1 cellular context compared by ENCODE assay signal in the genomic region with DNA sequence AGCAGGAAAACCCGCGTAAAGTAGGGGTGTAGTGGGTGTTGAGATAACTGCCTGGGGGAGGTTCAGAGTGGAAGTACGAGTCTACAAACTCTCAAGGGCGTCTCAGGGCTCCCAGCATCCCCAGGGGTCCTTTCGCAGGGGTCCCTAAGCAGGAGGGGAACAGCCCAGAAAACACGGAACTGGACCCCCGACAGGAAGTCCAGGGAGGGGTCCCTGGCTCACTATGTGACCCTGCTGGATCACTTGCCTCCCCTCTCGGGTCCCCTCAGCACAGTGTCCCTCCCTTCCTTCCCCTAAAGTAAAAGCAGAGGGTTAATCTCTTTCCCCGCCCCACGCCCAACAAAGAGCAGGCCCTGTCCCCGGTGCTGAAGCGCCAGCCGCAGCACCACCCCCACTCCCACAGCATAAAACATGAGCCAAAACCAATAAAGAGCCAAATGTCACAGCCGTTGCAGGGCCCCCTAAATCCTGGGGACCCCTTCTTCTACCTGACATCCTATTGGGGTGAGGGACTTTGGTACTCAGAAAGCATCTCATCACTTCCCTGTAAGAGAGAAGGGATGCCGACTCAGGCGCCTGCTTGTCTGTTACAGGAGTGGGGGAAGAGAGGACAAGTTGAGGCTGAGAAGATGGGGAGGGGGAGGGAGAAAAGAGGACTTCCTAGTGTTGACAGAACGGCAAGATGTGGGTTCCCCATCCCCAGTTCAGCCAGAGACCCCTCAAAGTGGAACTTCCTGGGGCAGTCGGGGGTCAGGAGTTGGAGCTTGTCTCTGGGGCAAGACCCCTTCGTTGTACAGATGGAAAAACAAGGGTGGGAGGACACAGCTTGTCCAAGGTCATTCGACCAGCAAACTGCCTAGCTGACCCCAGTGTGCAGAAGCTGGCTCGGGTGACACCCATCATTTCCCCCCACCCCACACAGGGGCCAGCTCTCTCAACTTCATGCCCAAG.
TF ChIP-seq lines count a peak whose summit lies in the region.

No MANE protein-coding gene starts in this region.

TF ChIP-seq in K562, 482 proteins besides CTCF, POLR2A, EP300 and RAD21 (continued from another document and continues in another):
- TF ChIP-seq, protein P1, sequence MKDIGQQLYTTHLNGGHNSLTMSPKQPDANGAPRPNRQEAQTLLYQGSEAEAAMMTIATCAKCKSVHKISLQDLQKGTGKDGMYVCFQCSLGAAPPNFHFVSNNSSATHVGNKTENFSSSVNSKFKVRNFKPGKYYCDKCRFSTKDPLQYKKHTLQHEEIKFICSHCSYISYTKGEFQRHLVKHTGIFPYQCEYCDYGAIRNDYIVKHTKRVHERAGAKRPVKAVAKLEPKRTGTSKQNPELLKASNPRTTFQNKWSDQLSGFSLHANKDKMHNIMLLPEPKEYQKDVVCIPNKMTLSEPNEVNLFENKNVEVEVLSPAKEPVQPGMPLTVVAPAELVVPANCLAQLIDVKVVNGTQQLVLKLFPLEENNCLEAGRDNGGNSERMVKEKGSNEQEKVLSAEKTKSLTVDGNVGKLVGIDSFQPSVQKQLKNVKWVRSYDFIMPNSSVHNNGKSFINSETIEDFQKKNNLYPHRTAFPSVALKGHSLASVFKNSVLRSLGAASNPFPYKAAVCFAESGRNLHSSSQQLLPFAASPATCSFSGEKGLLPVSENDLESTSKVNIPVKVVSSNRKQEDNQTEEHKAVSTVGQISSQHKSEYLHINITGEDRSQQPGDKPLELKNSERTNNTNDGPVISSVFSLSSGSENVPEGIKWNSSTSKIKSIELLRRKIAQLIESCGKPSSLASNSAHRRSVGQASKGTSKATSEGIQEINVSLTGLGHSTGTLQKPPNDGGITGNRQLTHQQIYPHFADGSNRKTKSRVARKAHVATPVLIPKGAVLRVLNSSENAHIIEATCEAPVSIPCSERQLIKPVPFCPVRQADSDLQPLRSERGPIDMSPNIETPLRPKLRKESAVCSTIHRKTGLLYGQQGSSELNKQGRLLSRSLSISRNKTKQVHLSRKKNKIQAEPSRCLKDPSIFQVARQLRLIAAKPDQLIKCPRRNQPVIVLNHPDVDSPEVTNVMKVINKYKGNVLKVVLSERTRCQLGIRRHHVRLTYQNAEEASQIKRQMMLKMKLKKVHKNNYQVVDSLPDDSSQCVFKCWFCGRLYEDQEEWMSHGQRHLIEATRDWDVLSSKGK (CRISPR knock-in tag; IDR thresholded peaks at IDR 0.05): no peak
- TF ChIP-seq NCOA2 (IDR thresholded peaks at IDR 0.05; ENCODE audit: partially characterized antibody in 2 of 2) (no peak), BMI1 (IDR thresholded peaks at IDR 0.05; ENCODE audit: low read length) (no peak), SIRT6 (IDR thresholded peaks at IDR 0.05; ENCODE audit: low read depth, low read length) (no peak), FIP1L1 (IDR thresholded peaks at IDR 0.05; ENCODE audit: low read depth, low read length, poor library complexity, severe bottlenecking) (no peak), RHOXF2B (CRISPR knock-in tag; conservative IDR thresholded peaks at IDR 0.05) (no peak), ELF1 (tag; IDR thresholded peaks at IDR 0.05) (no peak), MYNN (IDR thresholded peaks at IDR 0.05) (no peak), MYNN (CRISPR knock-in tag; IDR thresholded peaks at IDR 0.05) (no peak), RNF219 (CRISPR knock-in tag; IDR thresholded peaks at IDR 0.05) (no peak), EZH2 (IDR thresholded peaks at IDR 0.05; ENCODE audit: borderline replicate concordance, low read depth, low read length) (no peak), SIN3A (IDR thresholded peaks at IDR 0.05; ENCODE audit: borderline replicate concordance in 2 of 2, control insufficient read depth in 1 of 2, low read depth in 2 of 2, low read length in 2 of 2) (peak; percentile 85 to 95; a peak in 3 of 4 replicates), ATF4 (CRISPR knock-in tag; IDR thresholded peaks at IDR 0.05) (no peak), ASH1L (IDR thresholded peaks at IDR 0.05; ENCODE audit: borderline replicate concordance, low read depth, partially characterized antibody) (no peak), ZNF232 (CRISPR knock-in tag; IDR thresholded peaks at IDR 0.05) (peak; percentile 57; the same call in 1 of the 2 replicates), ZNF263 (CRISPR knock-in tag; IDR thresholded peaks at IDR 0.05; ENCODE audit: borderline replicate concordance) (no peak), KLF16 (IDR thresholded peaks at IDR 0.05) (no peak), HSF4 (CRISPR knock-in tag; IDR thresholded peaks at IDR 0.05; ENCODE audit: borderline replicate concordance) (no peak), DMBX1 (CRISPR knock-in tag; IDR thresholded peaks at IDR 0.05; ENCODE audit: borderline replicate concordance) (0 out of 2 replicates have a peak, but pooled peaks have one; percentile 19), CHAMP1 (IDR thresholded peaks at IDR 0.05) (peak; percentile 22; the same call in 1 of the 2 replicates), POLR3G (IDR thresholded peaks at IDR 0.05; ENCODE audit: extremely low read depth, insufficient read length, insufficient replicate concordance) (no peak), PHB2 (IDR thresholded peaks at IDR 0.05; ENCODE audit: low read depth) (no peak), HES1 (IDR thresholded peaks at IDR 0.05; ENCODE audit: low read depth) (no peak), ZNF347 (CRISPR knock-in tag; IDR thresholded peaks at IDR 0.05; ENCODE audit: low read depth) (no peak), MCM2 (IDR thresholded peaks at IDR 0.05; ENCODE audit: low read depth) (no peak), XRCC3 (IDR thresholded peaks at IDR 0.05) (no peak), ZFP30 (CRISPR knock-in tag; IDR thresholded peaks at IDR 0.05; ENCODE audit: borderline replicate concordance) (no peak), ZNF239 (CRISPR knock-in tag; IDR thresholded peaks at IDR 0.05) (no peak), ZSCAN29 (IDR thresholded peaks at IDR 0.05) (no peak), HCFC1 (IDR thresholded peaks at IDR 0.05; ENCODE audit: low read depth, low read length) (no peak)
- TF ChIP-seq, protein P2, sequence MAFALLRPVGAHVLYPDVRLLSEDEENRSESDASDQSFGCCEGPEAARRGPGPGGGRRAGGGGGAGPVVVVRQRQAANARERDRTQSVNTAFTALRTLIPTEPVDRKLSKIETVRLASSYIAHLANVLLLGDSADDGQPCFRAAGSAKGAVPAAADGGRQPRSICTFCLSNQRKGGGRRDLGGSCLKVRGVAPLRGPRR (CRISPR knock-in tag; IDR thresholded peaks at IDR 0.05): no peak
- TF ChIP-seq, protein P3, sequence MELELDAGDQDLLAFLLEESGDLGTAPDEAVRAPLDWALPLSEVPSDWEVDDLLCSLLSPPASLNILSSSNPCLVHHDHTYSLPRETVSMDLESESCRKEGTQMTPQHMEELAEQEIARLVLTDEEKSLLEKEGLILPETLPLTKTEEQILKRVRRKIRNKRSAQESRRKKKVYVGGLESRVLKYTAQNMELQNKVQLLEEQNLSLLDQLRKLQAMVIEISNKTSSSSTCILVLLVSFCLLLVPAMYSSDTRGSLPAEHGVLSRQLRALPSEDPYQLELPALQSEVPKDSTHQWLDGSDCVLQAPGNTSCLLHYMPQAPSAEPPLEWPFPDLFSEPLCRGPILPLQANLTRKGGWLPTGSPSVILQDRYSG (tag; conservative IDR thresholded peaks at IDR 0.05; ENCODE audit: low read depth): no peak
- TF ChIP-seq, protein P4, sequence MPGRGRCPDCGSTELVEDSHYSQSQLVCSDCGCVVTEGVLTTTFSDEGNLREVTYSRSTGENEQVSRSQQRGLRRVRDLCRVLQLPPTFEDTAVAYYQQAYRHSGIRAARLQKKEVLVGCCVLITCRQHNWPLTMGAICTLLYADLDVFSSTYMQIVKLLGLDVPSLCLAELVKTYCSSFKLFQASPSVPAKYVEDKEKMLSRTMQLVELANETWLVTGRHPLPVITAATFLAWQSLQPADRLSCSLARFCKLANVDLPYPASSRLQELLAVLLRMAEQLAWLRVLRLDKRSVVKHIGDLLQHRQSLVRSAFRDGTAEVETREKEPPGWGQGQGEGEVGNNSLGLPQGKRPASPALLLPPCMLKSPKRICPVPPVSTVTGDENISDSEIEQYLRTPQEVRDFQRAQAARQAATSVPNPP (IDR thresholded peaks at IDR 0.05; ENCODE audit: borderline replicate concordance, insufficient read depth, insufficient read length): no peak
- TF ChIP-seq, protein P5, sequence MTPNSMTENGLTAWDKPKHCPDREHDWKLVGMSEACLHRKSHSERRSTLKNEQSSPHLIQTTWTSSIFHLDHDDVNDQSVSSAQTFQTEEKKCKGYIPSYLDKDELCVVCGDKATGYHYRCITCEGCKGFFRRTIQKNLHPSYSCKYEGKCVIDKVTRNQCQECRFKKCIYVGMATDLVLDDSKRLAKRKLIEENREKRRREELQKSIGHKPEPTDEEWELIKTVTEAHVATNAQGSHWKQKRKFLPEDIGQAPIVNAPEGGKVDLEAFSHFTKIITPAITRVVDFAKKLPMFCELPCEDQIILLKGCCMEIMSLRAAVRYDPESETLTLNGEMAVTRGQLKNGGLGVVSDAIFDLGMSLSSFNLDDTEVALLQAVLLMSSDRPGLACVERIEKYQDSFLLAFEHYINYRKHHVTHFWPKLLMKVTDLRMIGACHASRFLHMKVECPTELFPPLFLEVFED (CRISPR knock-in tag; conservative IDR thresholded peaks at IDR 0.05): no peak
- TF ChIP-seq, protein P6, sequence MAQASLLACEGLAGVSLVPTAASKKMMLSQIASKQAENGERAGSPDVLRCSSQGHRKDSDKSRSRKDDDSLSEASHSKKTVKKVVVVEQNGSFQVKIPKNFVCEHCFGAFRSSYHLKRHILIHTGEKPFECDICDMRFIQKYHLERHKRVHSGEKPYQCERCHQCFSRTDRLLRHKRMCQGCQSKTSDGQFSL (CRISPR knock-in tag; IDR thresholded peaks at IDR 0.05): peak; percentile 67; the same call in 1 of the 2 replicates
- TF ChIP-seq, protein P6 (tag; IDR thresholded peaks at IDR 0.05): 0 out of 4 replicates have a peak, but pooled peaks of 1 of the 2 experiments have one; percentile 28
